In the genomic region with DNA sequence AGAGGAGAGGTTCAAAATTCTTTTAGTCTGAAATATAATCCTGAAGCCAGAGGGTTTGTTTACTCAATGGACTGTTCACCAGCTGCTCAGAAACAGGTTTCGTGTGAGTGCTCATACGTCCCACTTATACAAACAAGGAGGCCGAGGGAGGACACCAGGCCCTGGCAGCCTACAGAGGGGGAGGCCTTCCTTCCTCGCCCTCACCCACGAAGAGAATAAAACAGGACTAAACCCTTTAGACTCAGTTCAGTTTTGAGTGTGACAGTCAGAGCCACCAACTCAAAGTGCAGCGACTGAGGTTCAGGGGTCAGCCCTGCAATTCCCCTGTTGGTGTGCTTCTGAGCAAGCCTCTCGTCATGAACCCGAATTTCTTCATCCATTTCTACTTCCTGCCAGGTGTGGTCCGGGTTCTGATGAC, we compare ENCODE assay signal across 10 cellular contexts.
A peak's percentile ranks its signal among the peaks of the same experiment; 100 is the strongest.
DNase-seq lines count a peak whose midpoint lies in the region; ATAC-seq and TF ChIP-seq lines count a peak whose summit lies in the region.
"Had no signal": no experiment of that assay in that cellular context is flagged by ENCODE, and none has a peak within 500 bp of the region (broad histone marks: within the 10 kb centered on the region; RNA-seq: fewer than 3 reads in every experiment).

No MANE protein-coding gene starts in this region.

- H3K27me3 ChIP-seq in WERI-Rb-1 (ENCODE audit: insufficient read depth, low read depth, severe bottlenecking) = no peaks in the 10 kb centered on the region
- H3K27me3 ChIP-seq in mucosa of rectum (ENCODE audit: control insufficient read depth in 2 of 2, insufficient read depth in 2 of 2, low read length in 2 of 2) = no peaks in the 10 kb centered on the region

- no peak for ATAC-seq in GM18909 (IDR thresholded peaks at IDR 0.05; ENCODE audit: poor library complexity, unreplicated experiment)
- ATAC-seq: HCT116 had no signal

- no peaks in the 10 kb centered on the region; the same call in 1 of the 2 replicates for H3K36me3 ChIP-seq in WERI-Rb-1
- no peaks in the 10 kb centered on the region for H3K36me3 ChIP-seq in mucosa of rectum (ENCODE audit: control insufficient read depth in 2 of 2, insufficient read depth in 2 of 2, low read length in 2 of 2)
- H3K36me3 ChIP-seq: thoracic aorta had no signal

- DNase-seq in COR-L47 (lab: John Stamatoyannopoulos, UW) (peak; percentile 78), NCI-H1105 treated with DMSO at 0.1 percent for 48 hours (lab: John Stamatoyannopoulos, UW) (peak; percentile 80), WERI-Rb-1 (peak; percentile 44), AML-193 (lab: John Stamatoyannopoulos, UW) (no peak)
- DNase-seq in activated CD4-positive, alpha-beta T cell treated with anti-CD3 and anti-CD28 coated beads for 1 hour = no peak
- DNase-seq in activated CD4-positive, alpha-beta T cell treated with anti-CD3 and anti-CD28 coated beads, Interleukin-2, amount 50 U/mL, for 48 hours = no peak

- H3K9ac ChIP-seq in mucosa of rectum (ENCODE audit: low read depth in 1 of 2, low read length in 2 of 2) = peak overlapping the region in 1 of 2 donors; percentile 0

- peaks cover 9 to 23% of the 10 kb centered on the region in 2 donors for H3K4me1 ChIP-seq in mucosa of rectum (ENCODE audit: control insufficient read depth in 2 of 2, insufficient read depth in 2 of 2, low read length in 2 of 2)

- H3K9me3 ChIP-seq in WERI-Rb-1 (ENCODE audit: severe bottlenecking) (peaks cover 12% of the 10 kb centered on the region), mucosa of rectum (ENCODE audit: control insufficient read depth in 2 of 2, low read length in 2 of 2) (no peaks in the 10 kb centered on the region)

- no peak for TF ChIP-seq CTCF in WERI-Rb-1 (IDR thresholded peaks at IDR 0.05; ENCODE audit: low read depth, low read length)

- H3K4me3 ChIP-seq in WERI-Rb-1 (ENCODE audit: low read depth, low read length) (no peak overlapping the region), mucosa of rectum (ENCODE audit: low read length in 2 of 2) (no peak overlapping the region)
- H3K4me3 ChIP-seq: thoracic aorta had no signal

- H3K27ac ChIP-seq in WERI-Rb-1 = peak overlapping the region; percentile 92
- H3K27ac ChIP-seq in mucosa of rectum (ENCODE audit: low read depth in 2 of 2, low read length in 2 of 2) = peak overlapping the region; percentile 69 to 74
- H3K27ac ChIP-seq: thoracic aorta had no signal

Comparison
In these comparisons a context has a peak if more than half of its experiments do, and no peak if none do; other contexts are left out.
1. DNase-seq: peak in COR-L47 (single experiment), NCI-H1105 treated with DMSO at 0.1 percent for 48 hours (single experiment) and WERI-Rb-1 (single experiment); none in activated CD4-positive, alpha-beta T cell treated with anti-CD3 and anti-CD28 coated beads for 1 hour (single experiment), AML-193 (0 of 2) and activated CD4-positive, alpha-beta T cell treated with anti-CD3 and anti-CD28 coated beads, Interleukin-2, amount 50 U/mL, for 48 hours (0 of 2).